43 cellular contexts compared by ENCODE assay signal in the genomic region with DNA sequence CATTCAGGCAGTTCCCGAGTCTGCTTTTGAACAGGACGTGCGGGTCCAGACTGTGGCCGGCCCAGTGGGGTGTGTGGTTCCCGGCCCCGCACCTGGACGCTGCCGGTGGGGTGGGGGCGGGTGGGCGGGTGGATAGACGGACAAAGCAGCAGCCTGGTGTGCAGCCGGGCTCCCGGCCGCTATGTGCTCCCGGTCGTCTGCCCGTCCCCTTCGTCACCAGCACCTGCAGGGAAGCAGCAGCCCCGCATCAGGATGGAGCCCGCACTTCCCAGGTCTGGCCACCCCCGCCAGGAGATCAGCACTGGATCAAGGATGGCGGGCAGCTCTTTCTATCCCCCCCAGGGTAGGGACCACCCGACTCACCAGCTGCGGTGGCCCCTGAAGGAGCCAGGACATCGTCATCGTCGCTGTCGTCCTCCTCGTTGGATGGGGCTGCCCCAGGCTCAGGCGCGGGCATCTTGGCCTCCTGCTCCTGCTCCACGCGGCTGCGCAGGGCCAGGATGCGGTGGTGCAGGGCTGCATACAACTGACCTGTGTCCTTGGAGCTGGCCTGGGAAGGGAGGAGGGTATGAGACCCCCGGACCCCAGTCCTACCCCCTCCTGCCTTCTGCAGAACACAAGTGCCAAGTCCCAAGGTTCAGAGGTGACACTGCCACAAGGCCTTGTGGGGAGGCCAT. TPM values are rescaled to one million over a fixed set of nuclear protein-coding genes. Genes with fewer than 3 reads are reported as not detected.
"Had no signal": no experiment of that assay in that cellular context is flagged by ENCODE, and none has a peak within 500 bp of the region (broad histone marks: within the 10 kb centered on the region; RNA-seq: fewer than 3 reads in every experiment).

No MANE protein-coding gene starts in this region.

- H3K36me3 Mint-ChIP-seq: activated naive CD4-positive, alpha-beta T cell treated with anti-CD3 and anti-CD28 coated beads, Interleukin-2, amount 50 U/mL, for 24 hours; activated naive CD4-positive, alpha-beta T cell treated with anti-CD3 and anti-CD28 coated beads, Interleukin-2, amount 50 U/mL, for 72 hours; activated naive CD8-positive, alpha-beta T cell had no signal

- H3K4me3 Mint-ChIP-seq: activated naive CD4-positive, alpha-beta T cell treated with anti-CD3 and anti-CD28 coated beads for 36 hours; activated naive CD4-positive, alpha-beta T cell treated with anti-CD3 and anti-CD28 coated beads, Interleukin-2, amount 10 ng/mL, durations not matched to agents 7 days and 5 days; activated naive CD4-positive, alpha-beta T cell treated with anti-CD3 and anti-CD28 coated beads, Interleukin-2, amount 50 U/mL, for 24 hours; activated naive CD8-positive, alpha-beta T cell; activated naive CD8-positive, alpha-beta T cell treated with anti-CD3 and anti-CD28 coated beads for 36 hours; activated naive CD8-positive, alpha-beta T cell treated with anti-CD3 and anti-CD28 coated beads, Interleukin-2, amount 10 ng/mL, durations not matched to agents 7 days and 5 days; activated naive CD8-positive, alpha-beta T cell treated with anti-CD3 and anti-CD28 coated beads, Interleukin-2, amount 50 U/mL, for 24 hours; activated T-cell treated with anti-CD3 and anti-CD28 coated beads, Interleukin-2, amount 50 U/mL, for 24 hours; activated T-cell treated with anti-CD3 and anti-CD28 coated beads, Interleukin-2, amount 50 U/mL, for 4 hours; activated T-cell treated with anti-CD3 and anti-CD28 coated beads, Interleukin-2, amount 50 U/mL, for 72 hours; activated T-helper 1 cell treated with anti-CD3 and anti-CD28 coated beads, Interleukin-12 subunit alpha, Interleukin-12 subunit beta, Interleukin-2, Interleukin-4 antibody, amounts not matched to agents 30 ng/mL and 10 ng/mL and 1 ng/mL, durations not matched to agents 14 hours and 24 hours and 36 hours; activated T-helper 17 cell treated with anti-CD3 and anti-CD28 coated beads, Interleukin-2, amount 50 U/mL, for 72 hours; brain; central memory CD8-positive, alpha-beta T cell had no signal

- H3K27me3 Mint-ChIP-seq: activated naive CD4-positive, alpha-beta T cell treated with anti-CD3 and anti-CD28 coated beads, Interleukin-2, amount 10 ng/mL, durations not matched to agents 7 days and 5 days; activated naive CD4-positive, alpha-beta T cell treated with anti-CD3 and anti-CD28 coated beads, Interleukin-2, amount 50 U/mL, for 24 hours; activated naive CD8-positive, alpha-beta T cell; activated naive CD8-positive, alpha-beta T cell treated with anti-CD3 and anti-CD28 coated beads for 36 hours; activated naive CD8-positive, alpha-beta T cell treated with anti-CD3 and anti-CD28 coated beads, Interleukin-2, amount 10 ng/mL, durations not matched to agents 7 days and 5 days; activated naive CD8-positive, alpha-beta T cell treated with anti-CD3 and anti-CD28 coated beads, Interleukin-2, amount 50 U/mL, for 24 hours; activated T-cell treated with anti-CD3 and anti-CD28 coated beads, Interleukin-2, amount 50 U/mL, for 24 hours; activated T-helper 17 cell treated with anti-CD3 and anti-CD28 coated beads, Interleukin-2, amount 50 U/mL, for 72 hours; brain; central memory CD8-positive, alpha-beta T cell had no signal

- H3K9me3 ChIP-seq: adrenal gland, ascending aorta, body of pancreas, breast epithelium had no signal

- H3K9me3 Mint-ChIP-seq: activated naive CD4-positive, alpha-beta T cell treated with anti-CD3 and anti-CD28 coated beads for 36 hours; activated naive CD4-positive, alpha-beta T cell treated with anti-CD3 and anti-CD28 coated beads, Interleukin-2, amount 10 ng/mL, durations not matched to agents 7 days and 5 days; activated naive CD4-positive, alpha-beta T cell treated with anti-CD3 and anti-CD28 coated beads, Interleukin-2, amount 50 U/mL, for 24 hours; activated naive CD4-positive, alpha-beta T cell treated with anti-CD3 and anti-CD28 coated beads, Interleukin-2, amount 50 U/mL, for 72 hours; activated naive CD8-positive, alpha-beta T cell treated with anti-CD3 and anti-CD28 coated beads for 36 hours; activated naive CD8-positive, alpha-beta T cell treated with anti-CD3 and anti-CD28 coated beads, Interleukin-2, amount 10 ng/mL, durations not matched to agents 7 days and 5 days; activated naive CD8-positive, alpha-beta T cell treated with anti-CD3 and anti-CD28 coated beads, Interleukin-2, amount 50 U/mL, for 24 hours; activated T-cell treated with anti-CD3 and anti-CD28 coated beads, Interleukin-2, amount 50 U/mL, for 24 hours; activated T-cell treated with anti-CD3 and anti-CD28 coated beads, Interleukin-2, amount 50 U/mL, for 4 hours; activated T-cell treated with anti-CD3 and anti-CD28 coated beads, Interleukin-2, amount 50 U/mL, for 72 hours; activated T-helper 1 cell treated with anti-CD3 and anti-CD28 coated beads, Interleukin-12 subunit alpha, Interleukin-12 subunit beta, Interleukin-2, Interleukin-4 antibody, amounts not matched to agents 30 ng/mL and 10 ng/mL and 1 ng/mL, durations not matched to agents 14 hours and 24 hours and 36 hours; activated T-helper 17 cell treated with anti-CD3 and anti-CD28 coated beads, Interleukin-2, amount 50 U/mL, for 72 hours; activated T-helper 2 cell treated with anti-CD3 and anti-CD28 coated beads, Interferon-gamma antibody, Interleukin-2, Interleukin-4, amounts not matched to agents 10 μg/mL and 5 μg/mL and 100 μg/mL, durations not matched to agents 14 hours and 24 hours and 36 hours; brain; central memory CD8-positive, alpha-beta T cell had no signal

- H3K27me3 ChIP-seq: adrenal gland, ascending aorta, body of pancreas, brain microvascular endothelial cell, breast epithelium, cardiac muscle cell had no signal

- H3K36me3 ChIP-seq: breast epithelium had no signal

- H3K4me1 Mint-ChIP-seq: activated naive CD4-positive, alpha-beta T cell treated with anti-CD3 and anti-CD28 coated beads, Interleukin-2, amount 10 ng/mL, durations not matched to agents 7 days and 5 days; activated naive CD4-positive, alpha-beta T cell treated with anti-CD3 and anti-CD28 coated beads, Interleukin-2, amount 50 U/mL, for 24 hours; activated naive CD8-positive, alpha-beta T cell treated with anti-CD3 and anti-CD28 coated beads, Interleukin-2, amount 50 U/mL, for 24 hours; activated T-helper 17 cell treated with anti-CD3 and anti-CD28 coated beads, Interleukin-2, amount 50 U/mL, for 72 hours; brain; central memory CD8-positive, alpha-beta T cell had no signal

- H3K27ac ChIP-seq: adrenal gland, ascending aorta, body of pancreas, brain microvascular endothelial cell, cardiac muscle cell had no signal

- DNase-seq: activated effector memory CD4-positive, alpha-beta T cell treated with anti-CD3 and anti-CD28 coated beads, Interleukin-2, amount 50 U/mL, for 16 hours; activated effector memory CD4-positive, alpha-beta T cell treated with Interleukin-2 at 50 U/mL for 16 hours; activated gamma-delta T cell; activated gamma-delta T cell treated with Interleukin-2 at 50 U/mL for 16 hours; activated naive CD4-positive, alpha-beta T cell; activated naive CD4-positive, alpha-beta T cell treated with anti-CD3 and anti-CD28 coated beads for 36 hours; activated naive CD4-positive, alpha-beta T cell treated with anti-CD3 and anti-CD28 coated beads, Interleukin-2, amount 10 ng/mL, durations not matched to agents 7 days and 5 days; activated naive CD4-positive, alpha-beta T cell treated with anti-CD3 and anti-CD28 coated beads, Interleukin-2, amount 50 U/mL, for 16 hours; activated naive CD4-positive, alpha-beta T cell treated with Interleukin-2 at 50 U/mL for 16 hours; activated naive CD8-positive, alpha-beta T cell treated with anti-CD3 and anti-CD28 coated beads for 36 hours; activated naive CD8-positive, alpha-beta T cell treated with anti-CD3 and anti-CD28 coated beads, Interleukin-2, amount 10 ng/mL, durations not matched to agents 7 days and 5 days; activated naive CD8-positive, alpha-beta T cell treated with anti-CD3 and anti-CD28 coated beads, Interleukin-2, amount 50 U/mL, for 24 hours; activated T-cell treated with anti-CD3 and anti-CD28 coated beads, Interleukin-2, amount 50 U/mL, for 1 hour; activated T-cell treated with anti-CD3 and anti-CD28 coated beads, Interleukin-2, amount 50 U/mL, for 24 hours; activated T-cell treated with anti-CD3 and anti-CD28 coated beads, Interleukin-2, amount 50 U/mL, for 4 hours; activated T-cell treated with anti-CD3 and anti-CD28 coated beads, Interleukin-2, amount 50 U/mL, for 48 hours; activated T-cell treated with anti-CD3 and anti-CD28 coated beads, Interleukin-2, amount 50 U/mL, for 72 hours; adrenal gland; amniotic stem cell; amygdala; anterior cingulate cortex; body of pancreas; brain microvascular endothelial cell; caudate nucleus; central memory CD4-positive, alpha-beta T cell had no signal

- H3K4me3 ChIP-seq: adrenal gland, ascending aorta, body of pancreas, breast epithelium, cardiac muscle cell had no signal

- FAIRE-seq: astrocyte, bronchial epithelial cell had no signal

- H3K27ac Mint-ChIP-seq: activated naive CD4-positive, alpha-beta T cell treated with anti-CD3 and anti-CD28 coated beads, Interleukin-2, amount 10 ng/mL, durations not matched to agents 7 days and 5 days; activated naive CD4-positive, alpha-beta T cell treated with anti-CD3 and anti-CD28 coated beads, Interleukin-2, amount 50 U/mL, for 24 hours; activated naive CD8-positive, alpha-beta T cell; activated naive CD8-positive, alpha-beta T cell treated with anti-CD3 and anti-CD28 coated beads for 36 hours; activated naive CD8-positive, alpha-beta T cell treated with anti-CD3 and anti-CD28 coated beads, Interleukin-2, amount 50 U/mL, for 24 hours; activated T-cell treated with anti-CD3 and anti-CD28 coated beads, Interleukin-2, amount 50 U/mL, for 24 hours; activated T-helper 1 cell treated with anti-CD3 and anti-CD28 coated beads, Interleukin-12 subunit alpha, Interleukin-12 subunit beta, Interleukin-2, Interleukin-4 antibody, amounts not matched to agents 30 ng/mL and 10 ng/mL and 1 ng/mL, durations not matched to agents 14 hours and 24 hours and 36 hours; activated T-helper 17 cell treated with anti-CD3 and anti-CD28 coated beads, Interleukin-2, amount 50 U/mL, for 72 hours; activated T-helper 2 cell treated with anti-CD3 and anti-CD28 coated beads, Interferon-gamma antibody, Interleukin-2, Interleukin-4, amounts not matched to agents 10 μg/mL and 5 μg/mL and 100 μg/mL, durations not matched to agents 14 hours and 24 hours and 36 hours had no signal

- ATAC-seq: activated naive CD4-positive, alpha-beta T cell treated with anti-CD3 and anti-CD28 coated beads, Interleukin-2, amount 50 U/mL, for 72 hours; activated naive CD8-positive, alpha-beta T cell treated with anti-CD3 and anti-CD28 coated beads, Interleukin-2, amount 50 U/mL, for 24 hours; activated T-cell treated with anti-CD3 and anti-CD28 coated beads, Interleukin-2, amount 50 U/mL, for 4 hours; activated T-cell treated with anti-CD3 and anti-CD28 coated beads, Interleukin-2, amount 50 U/mL, for 72 hours; activated T-helper 17 cell treated with anti-CD3 and anti-CD28 coated beads, Interleukin-2, amount 50 U/mL, for 72 hours; body of pancreas had no signal

RNA-seq across cellular contexts. Expression of a gene that starts 47.2 kb away (rescaled TPM):
- total RNA-seq: activated naive CD8-positive, alpha-beta T cell treated with anti-CD3 and anti-CD28 coated beads for 36 hours; activated T-cell treated with anti-CD3 and anti-CD28 coated beads, Interleukin-2, amount 50 U/mL, for 4 hours; activated T-helper 1 cell treated with anti-CD3 and anti-CD28 coated beads, Interleukin-12 subunit alpha, Interleukin-12 subunit beta, Interleukin-2, Interleukin-4 antibody, amounts not matched to agents 30 ng/mL and 10 ng/mL and 1 ng/mL, durations not matched to agents 14 hours and 24 hours and 36 hours; activated T-helper 2 cell treated with anti-CD3 and anti-CD28 coated beads, Interferon-gamma antibody, Interleukin-2, Interleukin-4, amounts not matched to agents 10 μg/mL and 5 μg/mL and 100 μg/mL, durations not matched to agents 14 hours and 24 hours and 36 hours; adrenal gland; aorta; ascending aorta; body of pancreas; breast epithelium; cardiac septum; cerebellum; chondrocyte had no signal
- polyA plus RNA-seq: adipose tissue, adrenal gland, aorta, cardiac muscle cell had no signal
